In the genomic region with DNA sequence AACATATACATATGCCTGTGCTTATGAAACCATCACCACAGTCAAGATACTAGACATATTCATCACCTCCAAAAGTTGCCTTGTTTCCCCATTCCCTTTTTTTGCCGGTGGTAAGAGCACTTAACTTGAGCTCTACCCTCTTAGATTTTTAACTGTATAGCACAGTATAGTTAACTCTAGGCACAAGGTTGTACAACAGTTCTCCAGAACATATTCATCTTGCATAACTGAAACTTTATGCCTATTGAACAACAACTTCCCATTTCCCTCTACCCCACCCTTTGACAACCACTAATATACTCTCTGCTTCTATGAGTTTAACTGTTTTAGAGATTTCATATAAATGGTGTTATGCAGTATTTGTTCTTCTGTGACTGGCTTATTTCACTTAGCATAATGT, we compare ENCODE assay signal across 18 cellular contexts.
"Had no signal": no experiment of that assay in that cellular context is flagged by ENCODE, and none has a peak within 500 bp of the region (broad histone marks: within the 10 kb centered on the region; RNA-seq: fewer than 3 reads in every experiment).

No MANE protein-coding gene starts in this region.

- H3K9me3 ChIP-seq: left lung, upper lobe of left lung had no signal

- H3K4me1 Mint-ChIP-seq: brain had no signal

- H3K4me1 ChIP-seq: foreskin keratinocyte, left lung, upper lobe of left lung had no signal

- H3K27ac Mint-ChIP-seq: activated T-cell treated with anti-CD3 and anti-CD28 coated beads, Interleukin-2, amount 50 U/mL, for 24 hours; brain; immature natural killer cell; natural killer cell; progenitor cell of endocrine pancreas; T-helper 2 cell treated with Interferon-gamma antibody and Interleukin-4, amounts not matched to agents 5 μg/mL and 100 μg/mL, for 36 hours had no signal

- H3K27ac ChIP-seq: foreskin keratinocyte, hepatocyte, left lung, upper lobe of left lung had no signal

- H3K4me3 ChIP-seq: hepatocyte, left lung, lung, upper lobe of left lung had no signal

- H3K36me3 Mint-ChIP-seq: brain, immature natural killer cell, natural killer cell had no signal

- DNase-seq: activated T-cell treated with anti-CD3 and anti-CD28 coated beads, Interleukin-2, amount 50 U/mL, for 24 hours; aorta; dermis blood vessel endothelial cell; effector memory CD4-positive, alpha-beta T cell; foreskin keratinocyte; immature natural killer cell; left lung; midbrain; natural killer cell; stimulated activated CD4-positive, alpha-beta T cell treated with anti-CD3 and anti-CD28 coated beads, Interleukin-4, amount 100 ng/mL, for 1 hour; stimulated activated naive CD8-positive, alpha-beta T cell treated with anti-CD3 and anti-CD28 coated beads, Interleukin-15, Interleukin-2, amounts not matched to agents 100 U/mL and 50 U/mL, for 24 hours; upper lobe of left lung had no signal

- H3K36me3 ChIP-seq: left lung, upper lobe of left lung had no signal

- H3K27me3 Mint-ChIP-seq: brain had no signal

- H3K9me3 Mint-ChIP-seq: activated T-cell treated with anti-CD3 and anti-CD28 coated beads, Interleukin-2, amount 50 U/mL, for 24 hours; activated T-helper 17 cell treated with anti-CD3 and anti-CD28 coated beads, Interleukin-2, amount 50 U/mL, for 72 hours; immature natural killer cell; natural killer cell; T-helper 2 cell treated with Interferon-gamma antibody and Interleukin-4, amounts not matched to agents 5 μg/mL and 100 μg/mL, for 36 hours had no signal

- H3K4me3 Mint-ChIP-seq: activated T-cell treated with anti-CD3 and anti-CD28 coated beads, Interleukin-2, amount 50 U/mL, for 24 hours; brain; immature natural killer cell; natural killer cell; T-helper 2 cell treated with Interferon-gamma antibody and Interleukin-4, amounts not matched to agents 5 μg/mL and 100 μg/mL, for 36 hours had no signal

- H3K27me3 ChIP-seq: foreskin keratinocyte, hepatocyte, upper lobe of left lung had no signal

- ATAC-seq: foreskin keratinocyte, left lung, natural killer cell had no signal
